Comparison of ENCODE assay signal across 8 cellular contexts in the genomic region with DNA sequence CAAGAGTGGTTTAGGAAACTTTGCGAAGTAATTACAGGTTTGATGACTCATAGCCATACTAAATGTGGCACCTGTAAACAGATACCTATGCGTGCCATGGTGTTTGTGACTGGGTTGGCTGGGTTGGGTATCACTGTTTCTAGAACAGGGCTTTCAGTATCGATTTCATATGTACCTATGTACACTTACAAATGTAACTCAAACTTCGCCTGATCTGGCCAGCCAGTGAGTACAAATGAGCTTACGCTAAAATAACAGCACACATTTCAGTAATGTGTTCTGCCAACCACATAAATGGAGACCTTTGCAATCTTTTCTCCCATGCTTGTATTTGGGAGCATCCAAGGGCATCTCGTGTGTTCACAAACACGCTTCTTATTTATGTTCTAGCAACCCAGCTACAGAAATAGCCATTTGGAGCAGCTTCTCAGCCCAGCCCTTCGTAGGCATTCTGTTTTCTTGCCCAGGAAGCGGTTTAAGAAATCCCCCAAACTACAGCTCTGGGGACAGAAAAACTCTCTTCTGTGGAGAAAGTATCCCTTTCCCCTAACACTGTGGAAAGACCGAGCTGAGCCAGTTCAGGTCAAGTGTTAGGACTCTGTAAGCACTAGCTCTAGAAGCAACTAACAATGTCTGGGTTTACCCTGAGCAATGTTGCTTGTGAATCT. TPM values are rescaled to one million over a fixed set of nuclear protein-coding genes. Genes with fewer than 3 reads are reported as not detected.
DNase-seq lines count a peak whose midpoint lies in the region; ATAC-seq, FAIRE-seq and TF ChIP-seq lines count a peak whose summit lies in the region.

No MANE protein-coding gene starts in this region.

- peak; percentile 96 for ATAC-seq in GM21825 (IDR thresholded peaks at IDR 0.05; ENCODE audit: unreplicated experiment)

- DNase-seq in GM12891 (ENCODE audit: insufficient read length, low spot score), result peak; percentile 32
- peak; percentile 26 for DNase-seq in NCI-H2171 (lab: John Stamatoyannopoulos, UW)
- DNase-seq in activated naive CD4-positive, alpha-beta T cell treated with anti-CD3 and anti-CD28 coated beads, Interleukin-2, amount 50 U/mL, for 16 hours, result peak; percentile 66
- DNase-seq in stimulated activated CD4-positive, alpha-beta T cell treated with anti-CD3 and anti-CD28 coated beads, Interleukin-4, amount 100 ng/mL, for 1 hour, result peak; percentile 39
- DNase-seq in HUDEP-2 (lab: John Stamatoyannopoulos, UW; ENCODE audit: unreplicated experiment in 76 of 76), result no peak
- no peak for DNase-seq in cerebellar nuclear complex (lab: John Stamatoyannopoulos, UW)
- DNase-seq in pons (ENCODE audit: low spot score), result no peak

- FAIRE-seq in GM12891 (lab: Jason Lieb, UNC), result peak; percentile 75

- TF ChIP-seq POLR2A in GM12891 (IDR thresholded peaks at IDR 0.05; ENCODE audit: low read depth, low read length), result no peak

TF ChIP-seq in GM12891, 5 proteins besides CTCF, POLR2A, EP300 and RAD21:
- TF ChIP-seq TAF1 (IDR thresholded peaks at IDR 0.05; ENCODE audit: low read depth, low read length), result no peak
- TF ChIP-seq POU2F2 (IDR thresholded peaks at IDR 0.05; ENCODE audit: low read depth, low read length), result 0 out of 2 replicates have a peak, but pooled peaks have one; percentile 31
- no peak for TF ChIP-seq SPI1 (IDR thresholded peaks at IDR 0.05; ENCODE audit: low read depth, low read length)
- TF ChIP-seq POLR2AphosphoS5 (IDR thresholded peaks at IDR 0.05; ENCODE audit: low read depth, low read length), result no peak
- no peak for TF ChIP-seq PAX5 (IDR thresholded peaks at IDR 0.05; ENCODE audit: insufficient read depth, low read length, severe bottlenecking)

RNA-seq across cellular contexts. Expression of gene MDM1, which starts 42.3 kb away (rescaled TPM):
- 6.2 TPM for polyA plus RNA-seq in GM12891 (2012; ENCODE audit: low read depth, missing spikeins)

Comparison
In these comparisons a context has a peak if more than half of its experiments do, and no peak if none do; other contexts are left out.
1. DNase-seq: peak in GM12891 (single experiment), NCI-H2171 (single experiment), activated naive CD4-positive, alpha-beta T cell treated with anti-CD3 and anti-CD28 coated beads, Interleukin-2, amount 50 U/mL, for 16 hours (single experiment) and stimulated activated CD4-positive, alpha-beta T cell treated with anti-CD3 and anti-CD28 coated beads, Interleukin-4, amount 100 ng/mL, for 1 hour (single experiment); none in HUDEP-2 (0 of 76), cerebellar nuclear complex (0 of 2) and pons (single experiment).